8 cellular contexts compared by ENCODE assay signal in genomic region chr7:2670720-2671391, GRCh38. TPM values are rescaled to one million over a fixed set of nuclear protein-coding genes. Genes with fewer than 3 reads are reported as not detected.
DNase-seq lines count a peak whose midpoint lies in the region; ATAC-seq and TF ChIP-seq lines count a peak whose summit lies in the region.

No MANE protein-coding gene starts in this region.

- no peaks in the 10 kb centered on the region for H3K79me2 ChIP-seq in OCI-LY7 (ENCODE audit: insufficient read depth, low read depth, low read length)

- ATAC-seq in esophagus mucosa = peak; percentile 51

- POLR2A ChIA-PET in GM10248 (lab: Yijun Ruan, JAX) = no interaction called here
- POLR2A ChIA-PET in OCI-LY7 (lab: Charles Lee) = interaction anchor here (2.1 kb wide), 1 partner anchor 39 kb away, joined by 7 read pairs; no protein-coding TSS in a partner anchor

- DNase-seq in GM10248 (ENCODE audit: extremely low spot score) (peak; percentile 87), HL-60 (ENCODE audit: low read depth in 1 of 2, low spot score in 1 of 2) (peak; percentile 36 to 65), OCI-LY7 (ENCODE audit: low spot score) (peak; percentile 78), activated T-cell treated with anti-CD3 and anti-CD28 coated beads for 4 hours (peak; percentile 48), nephron progenitor cell (peak; percentile 76), substantia nigra (lab: John Stamatoyannopoulos, UW) (peak in 32 of 49 donors; percentile 12 to 77 (median 53)), middle frontal gyrus (ENCODE audit: extremely low spot score, low spot score) (no peak)

- no TSS peak for BruUV-seq in OCI-LY7 (replicated peaks; lab: Mats Ljungman, UMichigan)

- H3K4me1 Mint-ChIP-seq in nephron progenitor cell = peaks cover 4% of the 10 kb centered on the region

- CTCF ChIA-PET in GM10248 (lab: Yijun Ruan, JAX) = interaction anchor here (0.7 to 6.1 kb wide), 37 partner anchors 9 to 223 kb away, joined by 3 to 65 read pairs (median 4); partner anchors contain the start of genes AMZ1 and IQCE
- CTCF ChIA-PET in OCI-LY7 (lab: Charles Lee; ENCODE audit: unreplicated experiment) = interaction anchor here (0.5 to 1.7 kb wide), 4 partner anchors 17 to 172 kb away, joined by 3 to 13 read pairs (median 4); no protein-coding TSS in a partner anchor

- H3K4me3 Mint-ChIP-seq in nephron progenitor cell = no peak overlapping the region

- H3K4me1 ChIP-seq in OCI-LY7 (ENCODE audit: insufficient read depth, low read length, poor library complexity, severe bottlenecking) = no peaks in the 10 kb centered on the region

- H3K27ac ChIP-seq in HL-60 (replicated peaks) (no peak overlapping the region), OCI-LY7 (ENCODE audit: low read depth, low read length, poor library complexity, severe bottlenecking) (no peak overlapping the region), substantia nigra (ENCODE audit: low read depth, low read length, poor library complexity, severe bottlenecking) (no peak overlapping the region)

- H3K9me3 ChIP-seq in OCI-LY7 (ENCODE audit: low read length) = no peaks in the 10 kb centered on the region

- H4K20me1 ChIP-seq in OCI-LY7 (ENCODE audit: insufficient read depth, low read length) = no peaks in the 10 kb centered on the region

- no peaks in the 10 kb centered on the region for H3K36me3 ChIP-seq in OCI-LY7 (ENCODE audit: insufficient read depth, low read length)

- no peak overlapping the region for H3K27ac Mint-ChIP-seq in nephron progenitor cell

- intact Hi-C loops in OCI-LY7 (cut with micrococcal nuclease; ENCODE audit: unreplicated experiment) = loop anchor here (1.0 kb wide), 1 partner anchor 38 kb away; no protein-coding TSS in a partner anchor

- no peaks in the 10 kb centered on the region for H3K27me3 ChIP-seq in HL-60 (ENCODE audit: insufficient read depth, poor library complexity, severe bottlenecking)

- H3K9me2 ChIP-seq in OCI-LY7 (ENCODE audit: insufficient read depth, low read length) = no peaks in the 10 kb centered on the region

- H2AFZ ChIP-seq in OCI-LY7 (ENCODE audit: low read length) = no peak overlapping the region

- H3K9me3 Mint-ChIP-seq in nephron progenitor cell = peaks cover 18% of the 10 kb centered on the region

- peaks cover 25% of the 10 kb centered on the region for H3K27me3 Mint-ChIP-seq in nephron progenitor cell (ENCODE audit: low read depth, poor library complexity)

- H3K36me3 Mint-ChIP-seq in nephron progenitor cell (ENCODE audit: low read depth) = no peaks in the 10 kb centered on the region

- no peak overlapping the region for H3K4me2 ChIP-seq in OCI-LY7 (ENCODE audit: low read length)

- TF ChIP-seq CTCF in GM10248 (IDR thresholded peaks at IDR 0.05; ENCODE audit: control extremely low read depth, extremely low read depth, low read depth, missing control alignments) = peak; percentile 95
- peak; percentile 78 for TF ChIP-seq CTCF in HL-60 (IDR thresholded peaks at IDR 0.05; ENCODE audit: insufficient read depth, low read length)
- TF ChIP-seq CTCF in OCI-LY7 (conservative IDR thresholded peaks at IDR 0.05; ENCODE audit: low read length) = peak; percentile 84
- TF ChIP-seq CTCF in nephron progenitor cell (IDR thresholded peaks at IDR 0.05) = peak; percentile 86

- H3K4me3 ChIP-seq in HL-60 (replicated peaks; ENCODE audit: insufficient read depth, low read length) (no peak overlapping the region), OCI-LY7 (ENCODE audit: low read depth, low read length, poor library complexity, severe bottlenecking) (no peak overlapping the region)

RNA-seq across cellular contexts. Expression of gene AMZ1, which starts 17.1 kb away (rescaled TPM):
- 1.4 and 1.7 TPM in 2 replicates for total RNA-seq in OCI-LY7 (2014; rRNA removed; shearing (Covaris generic))
- total RNA-seq in OCI-LY7 (2022) = 2.7 and 2.9 TPM in 2 replicates
- 0.12 TPM for total RNA-seq in esophagus mucosa

RNA-seq across cellular contexts. Expression of gene TTYH3, which starts 39.1 kb away (rescaled TPM):
- 17.9 and 23.8 TPM in 2 replicates for total RNA-seq in OCI-LY7 (2014; rRNA removed; shearing (Covaris generic))
- total RNA-seq in OCI-LY7 (2022) (54.8 and 63.6 TPM in 2 replicates), esophagus mucosa (11.7 TPM)
